Comparison of ENCODE assay signal across 26 cellular contexts in genomic region chr2:58122040-58122439, GRCh38.
"Had no signal": no experiment of that assay in that cellular context is flagged by ENCODE, and none has a peak within 500 bp of the region (broad histone marks: within the 10 kb centered on the region; RNA-seq: fewer than 3 reads in every experiment).

No MANE protein-coding gene starts in this region.

- H3K9me3 ChIP-seq: adrenal gland, body of pancreas, esophagus muscularis mucosa, gastrocnemius medialis had no signal

- ATAC-seq: activated naive CD8-positive, alpha-beta T cell treated with anti-CD3 and anti-CD28 coated beads, Interleukin-2, amount 50 U/mL, for 24 hours; activated T-cell treated with anti-CD3 and anti-CD28 coated beads, Interleukin-2, amount 50 U/mL, for 4 hours; body of pancreas; effector memory CD8-positive, alpha-beta T cell; foreskin keratinocyte; gastrocnemius medialis; heart left ventricle had no signal

- H3K9me3 Mint-ChIP-seq: activated CD4-positive, alpha-beta T cell treated with anti-CD3 and anti-CD28 coated beads, Interleukin-2, amount 10 ng/mL, durations not matched to agents 7 days and 5 days; activated naive CD4-positive, alpha-beta T cell treated with anti-CD3 and anti-CD28 coated beads, Interleukin-2, amount 50 U/mL, for 24 hours; activated naive CD8-positive, alpha-beta T cell treated with anti-CD3 and anti-CD28 coated beads for 36 hours; activated naive CD8-positive, alpha-beta T cell treated with anti-CD3 and anti-CD28 coated beads, Interleukin-2, amount 50 U/mL, for 24 hours; activated T-helper 2 cell treated with anti-CD3 and anti-CD28 coated beads, Interferon-gamma antibody, Interleukin-2, Interleukin-4, amounts not matched to agents 10 μg/mL and 5 μg/mL and 100 μg/mL, durations not matched to agents 14 hours and 24 hours and 36 hours; effector memory CD8-positive, alpha-beta T cell had no signal

- H3K36me3 ChIP-seq: adrenal gland, gastrocnemius medialis had no signal

- H3K27ac Mint-ChIP-seq: activated CD4-positive, alpha-beta memory T cell treated with anti-CD3 and anti-CD28 coated beads, Interleukin-2, amount 10 ng/mL, durations not matched to agents 7 days and 5 days; activated CD4-positive, alpha-beta T cell treated with anti-CD3 and anti-CD28 coated beads, Interleukin-2, amount 10 ng/mL, durations not matched to agents 7 days and 5 days; activated naive CD4-positive, alpha-beta T cell treated with anti-CD3 and anti-CD28 coated beads for 36 hours; activated naive CD4-positive, alpha-beta T cell treated with anti-CD3 and anti-CD28 coated beads, Interleukin-2, amount 50 U/mL, for 24 hours; activated naive CD8-positive, alpha-beta T cell treated with anti-CD3 and anti-CD28 coated beads for 36 hours; activated naive CD8-positive, alpha-beta T cell treated with anti-CD3 and anti-CD28 coated beads, Interleukin-2, amount 50 U/mL, for 24 hours; activated T-helper 2 cell treated with anti-CD3 and anti-CD28 coated beads, Interferon-gamma antibody, Interleukin-2, Interleukin-4, amounts not matched to agents 10 μg/mL and 5 μg/mL and 100 μg/mL, durations not matched to agents 14 hours and 24 hours and 36 hours; effector memory CD8-positive, alpha-beta T cell had no signal

- FAIRE-seq: colon had no signal

- H3K4me1 ChIP-seq: adrenal gland, body of pancreas, esophagus muscularis mucosa, gastrocnemius medialis, heart left ventricle had no signal

- H3K4me3 Mint-ChIP-seq: activated CD4-positive, alpha-beta memory T cell treated with anti-CD3 and anti-CD28 coated beads, Interleukin-2, amount 10 ng/mL, durations not matched to agents 7 days and 5 days; activated CD4-positive, alpha-beta T cell treated with anti-CD3 and anti-CD28 coated beads, Interleukin-2, amount 10 ng/mL, durations not matched to agents 7 days and 5 days; activated naive CD4-positive, alpha-beta T cell treated with anti-CD3 and anti-CD28 coated beads for 36 hours; activated naive CD4-positive, alpha-beta T cell treated with anti-CD3 and anti-CD28 coated beads, Interleukin-2, amount 50 U/mL, for 24 hours; activated naive CD8-positive, alpha-beta T cell treated with anti-CD3 and anti-CD28 coated beads for 36 hours; activated naive CD8-positive, alpha-beta T cell treated with anti-CD3 and anti-CD28 coated beads, Interleukin-2, amount 50 U/mL, for 24 hours; activated T-cell treated with anti-CD3 and anti-CD28 coated beads, Interleukin-2, amount 50 U/mL, for 4 hours; effector memory CD8-positive, alpha-beta T cell had no signal

- DNase-seq: activated CD4-positive, alpha-beta memory T cell treated with anti-CD3 and anti-CD28 coated beads, Interleukin-2, amount 10 ng/mL, durations not matched to agents 7 days and 5 days; activated CD4-positive, alpha-beta T cell treated with anti-CD3 and anti-CD28 coated beads, Interleukin-2, amount 10 ng/mL, durations not matched to agents 7 days and 5 days; activated CD4-positive, alpha-beta T cell treated with anti-CD3 and anti-CD28 coated beads, Interleukin-2, amount 50 U/mL, for 4 hours; activated effector memory CD4-positive, alpha-beta T cell treated with anti-CD3 and anti-CD28 coated beads, Interleukin-2, amount 50 U/mL, for 16 hours; activated naive CD4-positive, alpha-beta T cell treated with anti-CD3 and anti-CD28 coated beads for 36 hours; activated naive CD8-positive, alpha-beta T cell treated with anti-CD3 and anti-CD28 coated beads for 36 hours; activated naive CD8-positive, alpha-beta T cell treated with anti-CD3 and anti-CD28 coated beads, Interleukin-2, amount 50 U/mL, for 24 hours; activated T-cell treated with anti-CD3 and anti-CD28 coated beads, Interleukin-2, amount 50 U/mL, for 4 hours; adrenal gland; amygdala; aorta; body of pancreas; caudate nucleus; cortex of kidney; dermis blood vessel endothelial cell; effector CD4-positive, alpha-beta T cell; effector memory CD8-positive, alpha-beta T cell; foreskin keratinocyte; gastrocnemius medialis; glutamatergic neuron; heart left ventricle; T-helper 2 cell had no signal

- H3K27me3 ChIP-seq: adrenal gland, body of pancreas, esophagus muscularis mucosa, foreskin keratinocyte, gastrocnemius medialis, heart left ventricle had no signal

- H3K27ac ChIP-seq: adrenal gland, body of pancreas, esophagus muscularis mucosa, foreskin keratinocyte, gastrocnemius medialis, heart left ventricle had no signal

- H3K4me3 ChIP-seq: adrenal gland, body of pancreas, esophagus muscularis mucosa, gastrocnemius medialis, heart left ventricle had no signal

- H3K4me1 Mint-ChIP-seq: activated CD4-positive, alpha-beta memory T cell treated with anti-CD3 and anti-CD28 coated beads, Interleukin-2, amount 10 ng/mL, durations not matched to agents 7 days and 5 days; activated CD4-positive, alpha-beta T cell treated with anti-CD3 and anti-CD28 coated beads, Interleukin-2, amount 10 ng/mL, durations not matched to agents 7 days and 5 days; activated naive CD4-positive, alpha-beta T cell treated with anti-CD3 and anti-CD28 coated beads, Interleukin-2, amount 50 U/mL, for 24 hours; activated naive CD8-positive, alpha-beta T cell treated with anti-CD3 and anti-CD28 coated beads for 36 hours; activated naive CD8-positive, alpha-beta T cell treated with anti-CD3 and anti-CD28 coated beads, Interleukin-2, amount 50 U/mL, for 24 hours had no signal
